ENCODE assay signal across 18 cellular contexts in the genomic region with DNA sequence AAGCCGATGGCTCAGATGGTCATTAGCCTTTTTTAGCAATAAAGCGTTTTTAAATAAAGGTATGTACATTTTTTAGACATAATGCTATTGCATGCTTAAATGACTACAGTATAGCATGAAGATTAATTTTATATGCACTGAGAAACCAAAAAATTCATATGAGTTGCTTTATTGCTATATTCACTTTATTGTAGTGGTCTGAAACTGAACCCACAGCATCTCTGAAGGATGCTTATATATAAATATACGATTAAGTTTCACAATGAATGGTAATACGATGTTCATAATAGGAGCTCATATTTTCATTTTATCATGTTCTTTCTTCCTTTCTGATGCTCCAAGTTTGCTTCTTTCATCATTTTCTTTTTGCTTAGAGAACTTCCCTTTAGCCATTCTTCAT.
"Had no signal": no experiment of that assay in that cellular context is flagged by ENCODE, and none has a peak within 500 bp of the region (broad histone marks: within the 10 kb centered on the region; RNA-seq: fewer than 3 reads in every experiment).

No MANE protein-coding gene starts in this region.

- H3K4me1 Mint-ChIP-seq: brain had no signal

- H3K4me3 Mint-ChIP-seq: activated CD4-positive, alpha-beta memory T cell treated with anti-CD3 and anti-CD28 coated beads, Interleukin-2, amount 10 ng/mL, durations not matched to agents 7 days and 5 days; brain had no signal

- H3K27ac Mint-ChIP-seq: activated CD4-positive, alpha-beta memory T cell treated with anti-CD3 and anti-CD28 coated beads, Interleukin-2, amount 10 ng/mL, durations not matched to agents 7 days and 5 days; brain had no signal

- H3K4me3 ChIP-seq: lower lobe of right lung, mucosa of descending colon, SK-N-MC, spleen, upper lobe of right lung had no signal

- H3K27me3 Mint-ChIP-seq: activated CD4-positive, alpha-beta memory T cell treated with anti-CD3 and anti-CD28 coated beads, Interleukin-2, amount 10 ng/mL, durations not matched to agents 7 days and 5 days had no signal

- H3K27ac ChIP-seq: foreskin keratinocyte, lower lobe of right lung, SK-N-MC, spleen, upper lobe of right lung, VCaP had no signal

- DNase-seq: activated CD4-positive, alpha-beta memory T cell treated with anti-CD3 and anti-CD28 coated beads, Interleukin-2, amount 10 ng/mL, durations not matched to agents 7 days and 5 days; aorta; caudate nucleus; dermis blood vessel endothelial cell; effector memory CD4-positive, alpha-beta T cell; foreskin keratinocyte; kidney; lower lobe of right lung; mesendoderm; mucosa of descending colon; SHP77 treated with DMSO at 0.1 percent for 48 hours; spleen; stimulated activated CD4-positive, alpha-beta T cell treated with anti-CD3 and anti-CD28 coated beads, Interleukin-4, amount 100 ng/mL, for 1 hour; SW 1271; upper lobe of right lung had no signal

- ATAC-seq: foreskin keratinocyte, lower lobe of right lung, upper lobe of right lung had no signal

- H3K27me3 ChIP-seq: spleen, upper lobe of right lung had no signal

- H3K36me3 ChIP-seq: lower lobe of right lung, spleen, upper lobe of right lung had no signal

- H3K9me3 ChIP-seq: lower lobe of right lung, upper lobe of right lung had no signal

- H3K4me1 ChIP-seq: foreskin keratinocyte, lower lobe of right lung, upper lobe of right lung had no signal
